In the genomic region with DNA sequence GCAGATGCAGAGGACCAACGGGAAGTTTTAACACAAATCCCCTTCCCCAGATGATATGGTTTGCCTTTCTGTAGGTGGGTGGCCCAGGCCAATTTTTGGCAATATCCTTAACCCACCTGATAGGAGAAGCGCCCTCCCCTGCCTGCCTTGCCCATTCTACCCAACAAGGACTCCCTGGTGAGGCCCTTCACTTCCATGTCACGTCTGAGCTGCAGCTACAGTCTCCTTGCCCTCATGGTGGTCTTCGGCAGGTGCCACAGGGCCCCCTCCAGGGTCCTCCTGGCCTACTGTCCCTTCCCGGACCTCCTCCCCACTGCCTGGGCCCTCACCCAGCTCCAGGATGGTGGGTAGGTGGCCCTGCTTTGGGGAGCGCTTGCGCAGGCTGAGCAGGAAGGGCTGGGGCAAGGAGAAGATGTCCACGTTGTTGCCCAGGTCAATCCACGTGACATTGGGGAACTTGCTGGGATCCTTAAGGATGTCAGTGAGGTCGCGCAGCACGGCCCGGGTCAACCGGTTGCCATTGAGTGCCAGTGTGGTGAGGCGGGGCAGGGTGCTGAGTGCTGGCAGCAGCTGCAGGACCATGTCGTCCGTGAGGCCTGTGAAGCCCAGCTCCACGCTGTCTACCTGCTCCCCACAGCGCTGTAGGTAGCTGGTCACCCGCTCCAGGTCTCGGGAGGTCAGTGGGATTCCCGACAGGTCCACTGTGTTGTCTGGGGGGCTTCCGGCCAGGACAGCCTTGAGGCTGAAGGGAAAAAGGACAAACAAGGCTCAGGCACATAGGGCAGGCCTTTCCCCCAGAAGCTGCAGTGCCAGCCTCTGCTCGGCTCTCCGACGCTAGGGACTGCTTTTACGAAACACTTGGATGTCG, we compare ENCODE assay signal across 1 cellular context.
TF ChIP-seq lines count a peak whose summit lies in the region.

No MANE protein-coding gene starts in this region.

TF ChIP-seq in GM12878, 131 proteins besides CTCF, POLR2A, EP300 and RAD21 (continued from another document):
- TF ChIP-seq, protein P1, sequence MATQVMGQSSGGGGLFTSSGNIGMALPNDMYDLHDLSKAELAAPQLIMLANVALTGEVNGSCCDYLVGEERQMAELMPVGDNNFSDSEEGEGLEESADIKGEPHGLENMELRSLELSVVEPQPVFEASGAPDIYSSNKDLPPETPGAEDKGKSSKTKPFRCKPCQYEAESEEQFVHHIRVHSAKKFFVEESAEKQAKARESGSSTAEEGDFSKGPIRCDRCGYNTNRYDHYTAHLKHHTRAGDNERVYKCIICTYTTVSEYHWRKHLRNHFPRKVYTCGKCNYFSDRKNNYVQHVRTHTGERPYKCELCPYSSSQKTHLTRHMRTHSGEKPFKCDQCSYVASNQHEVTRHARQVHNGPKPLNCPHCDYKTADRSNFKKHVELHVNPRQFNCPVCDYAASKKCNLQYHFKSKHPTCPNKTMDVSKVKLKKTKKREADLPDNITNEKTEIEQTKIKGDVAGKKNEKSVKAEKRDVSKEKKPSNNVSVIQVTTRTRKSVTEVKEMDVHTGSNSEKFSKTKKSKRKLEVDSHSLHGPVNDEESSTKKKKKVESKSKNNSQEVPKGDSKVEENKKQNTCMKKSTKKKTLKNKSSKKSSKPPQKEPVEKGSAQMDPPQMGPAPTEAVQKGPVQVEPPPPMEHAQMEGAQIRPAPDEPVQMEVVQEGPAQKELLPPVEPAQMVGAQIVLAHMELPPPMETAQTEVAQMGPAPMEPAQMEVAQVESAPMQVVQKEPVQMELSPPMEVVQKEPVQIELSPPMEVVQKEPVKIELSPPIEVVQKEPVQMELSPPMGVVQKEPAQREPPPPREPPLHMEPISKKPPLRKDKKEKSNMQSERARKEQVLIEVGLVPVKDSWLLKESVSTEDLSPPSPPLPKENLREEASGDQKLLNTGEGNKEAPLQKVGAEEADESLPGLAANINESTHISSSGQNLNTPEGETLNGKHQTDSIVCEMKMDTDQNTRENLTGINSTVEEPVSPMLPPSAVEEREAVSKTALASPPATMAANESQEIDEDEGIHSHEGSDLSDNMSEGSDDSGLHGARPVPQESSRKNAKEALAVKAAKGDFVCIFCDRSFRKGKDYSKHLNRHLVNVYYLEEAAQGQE (IDR thresholded peaks at IDR 0.05; ENCODE audit: low read depth, low read length) = no peak
- no peak for TF ChIP-seq SIX5 (IDR thresholded peaks at IDR 0.05; ENCODE audit: low read depth, low read length, severe bottlenecking)
- TF ChIP-seq CHD1 (IDR thresholded peaks at IDR 0.05; ENCODE audit: low read depth, low read length) = no peak
